In the genomic region with DNA sequence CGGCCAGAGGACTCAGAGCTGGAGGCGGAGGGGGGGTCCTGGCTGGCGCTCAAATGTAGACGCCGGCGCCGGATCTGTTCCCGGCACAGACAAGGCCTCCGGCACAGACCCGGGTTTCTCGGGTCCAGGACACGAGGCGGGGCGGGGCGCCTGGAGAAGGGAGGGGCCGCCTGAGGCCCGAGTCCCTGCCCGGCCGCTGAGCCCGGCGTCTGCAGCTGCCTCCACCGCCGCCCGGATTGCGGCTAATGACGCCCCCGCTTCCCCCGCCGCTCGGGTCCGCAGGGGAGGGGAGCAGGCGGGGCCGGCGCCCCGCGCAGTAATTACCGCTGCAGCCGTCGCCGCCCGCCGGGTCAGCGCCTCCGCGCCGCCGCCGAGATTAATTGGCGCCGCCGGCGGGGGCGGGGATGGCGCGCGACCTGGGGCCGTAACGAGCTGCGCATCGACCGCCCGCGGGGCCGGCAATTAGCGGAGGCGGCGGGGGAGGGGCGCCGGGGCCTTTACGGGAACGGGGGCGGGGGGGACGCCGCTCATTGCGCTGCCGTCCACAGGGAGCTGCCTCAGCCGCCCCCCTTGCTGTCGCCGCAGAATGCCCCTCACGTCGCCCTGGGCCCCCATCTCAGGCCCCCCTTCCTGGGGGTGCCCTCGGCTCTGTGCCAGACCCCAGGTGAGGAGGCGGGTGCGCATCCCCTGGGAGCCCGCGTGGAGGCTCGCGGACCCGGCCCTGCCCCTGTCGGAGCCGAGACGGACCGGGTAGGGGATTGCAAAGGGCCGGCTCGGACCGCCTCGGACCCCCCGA, we compare ENCODE assay signal across 9 cellular contexts. TPM values are rescaled to one million over a fixed set of nuclear protein-coding genes. Genes with fewer than 3 reads are reported as not detected.
DNase-seq lines count a peak whose midpoint lies in the region; ATAC-seq, FAIRE-seq and TF ChIP-seq lines count a peak whose summit lies in the region.
"Had no signal": no experiment of that assay in that cellular context is flagged by ENCODE, and none has a peak within 500 bp of the region (broad histone marks: within the 10 kb centered on the region; RNA-seq: fewer than 3 reads in every experiment).

No MANE protein-coding gene starts in this region.

- H3K4me3 Mint-ChIP-seq in activated CD8-positive, alpha-beta T cell treated with anti-CD3 and anti-CD28 coated beads for 36 hours: peak overlapping the region; percentile 57
- no peak overlapping the region for H3K4me3 Mint-ChIP-seq in endothelial cell (ENCODE audit: unreplicated experiment)

- no peak for TF ChIP-seq EP300 in gastroesophageal sphincter (IDR thresholded peaks at IDR 0.05)

- TF ChIP-seq CTCF in activated CD8-positive, alpha-beta T cell treated with anti-CD3 and anti-CD28 coated beads for 36 hours (IDR thresholded peaks at IDR 0.05): no peak
- TF ChIP-seq CTCF in gastroesophageal sphincter (IDR thresholded peaks at IDR 0.05) (no peak), pancreas (IDR thresholded peaks at IDR 0.05) (no peak), endothelial cell (IDR thresholded peaks at IDR 0.05; ENCODE audit: unreplicated experiment) (no peak)

- CTCF ChIA-PET in activated CD8-positive, alpha-beta T cell treated with anti-CD3 and anti-CD28 coated beads for 36 hours (lab: Charles Lee): interaction anchor here (0.9 to 1.8 kb wide), 3 partner anchors 13 to 42 kb away, joined by 3 to 7 read pairs (median 5); no protein-coding TSS in a partner anchor

- intact Hi-C loops in activated CD8-positive, alpha-beta T cell treated with anti-CD3 and anti-CD28 coated beads for 36 hours (cut with micrococcal nuclease): no loop called here
- intact Hi-C loops in pancreas (cut with DNase I): no loop called here

- H3K4me1 ChIP-seq in gastroesophageal sphincter: peaks cover 0 to 66% (median 45%) of the 10 kb centered on the region in 3 donors
- peaks cover 8 to 19% (median 18%) of the 10 kb centered on the region in 3 donors for H3K4me1 ChIP-seq in pancreas

- no peak for FAIRE-seq in pancreas (lab: Jason Lieb, UNC)
- FAIRE-seq: G401.6 had no signal

- H3K4me1 Mint-ChIP-seq in activated CD8-positive, alpha-beta T cell treated with anti-CD3 and anti-CD28 coated beads for 36 hours (ENCODE audit: low read depth): peaks cover 4% of the 10 kb centered on the region
- H3K4me1 Mint-ChIP-seq in endothelial cell (ENCODE audit: unreplicated experiment): no peaks in the 10 kb centered on the region

- H3K4me3 ChIP-seq in gastroesophageal sphincter (peak overlapping the region; percentile 1 to 47), pancreas (peak overlapping the region in 3 of 4 donors; percentile 15 to 41 (median 25))

- peak; percentile 79 for DNase-seq in NCI-H345 (lab: John Stamatoyannopoulos, UW)
- DNase-seq in NCI-H345 treated with DMSO at 0.1 percent for 48 hours (lab: John Stamatoyannopoulos, UW; ENCODE audit: unreplicated experiment): no peak
- DNase-seq in NCI-H187 (lab: John Stamatoyannopoulos, UW): peak; percentile 44 to 84
- DNase-seq in activated CD8-positive, alpha-beta T cell treated with anti-CD3 and anti-CD28 coated beads for 36 hours: peak; percentile 50
- peak in 5 of 6 donors; percentile 46 to 82 (median 57) for DNase-seq in pancreas
- no peak for DNase-seq in endothelial cell (ENCODE audit: low spot score)

- H3K27me3 ChIP-seq in gastroesophageal sphincter (peaks cover 71% of the 10 kb centered on the region), pancreas (peaks cover 0 to 11% (median 5%) of the 10 kb centered on the region in 4 donors)

- POLR2A ChIA-PET in activated CD8-positive, alpha-beta T cell treated with anti-CD3 and anti-CD28 coated beads for 36 hours (lab: Charles Lee): interaction anchor here (0.8 to 3.3 kb wide), 4 partner anchors 12 to 17 kb away, joined by 3 to 17 read pairs (median 4); no protein-coding TSS in a partner anchor

- H3K36me3 ChIP-seq in gastroesophageal sphincter (peaks cover 0 to 26% of the 10 kb centered on the region in 2 donors), pancreas (peaks cover 0 to 16% (median 0%) of the 10 kb centered on the region in 3 donors)

- ATAC-seq in activated CD8-positive, alpha-beta T cell treated with anti-CD3 and anti-CD28 coated beads for 36 hours: peak; percentile 29
- ATAC-seq in gastroesophageal sphincter (peak; percentile 62), pancreas (peak; percentile 22 to 50 (median 47)), HG03175 (IDR thresholded peaks at IDR 0.05; ENCODE audit: unreplicated experiment) (no peak)

- H3K36me3 Mint-ChIP-seq in activated CD8-positive, alpha-beta T cell treated with anti-CD3 and anti-CD28 coated beads for 36 hours (ENCODE audit: low read depth): peaks cover 12% of the 10 kb centered on the region
- H3K36me3 Mint-ChIP-seq in endothelial cell (ENCODE audit: low read depth, unreplicated experiment): peaks cover 9% of the 10 kb centered on the region

- H3K27me3 Mint-ChIP-seq in activated CD8-positive, alpha-beta T cell treated with anti-CD3 and anti-CD28 coated beads for 36 hours: peaks cover 22% of the 10 kb centered on the region
- peaks cover 12% of the 10 kb centered on the region for H3K27me3 Mint-ChIP-seq in endothelial cell (ENCODE audit: unreplicated experiment)

- no peaks in the 10 kb centered on the region for H3K9me3 ChIP-seq in gastroesophageal sphincter
- H3K9me3 ChIP-seq in pancreas: no peaks in the 10 kb centered on the region

- H3K27ac ChIP-seq in gastroesophageal sphincter (peak overlapping the region in 3 of 4 donors; percentile 67 to 79 (median 78)), pancreas (peak overlapping the region in 1 of 4 donors; percentile 22)

- 0% methylated on average over 1 to 6 of the region's 98 CpGs for WGBS in gastroesophageal sphincter (ENCODE audit: low coverage in 1 of 2), 2 donors
- WGBS in pancreas, 2 donors: 0 to 1% methylated on average over 45 to 98 of the region's 98 CpGs

- no peaks in the 10 kb centered on the region for H3K9me3 Mint-ChIP-seq in activated CD8-positive, alpha-beta T cell treated with anti-CD3 and anti-CD28 coated beads for 36 hours
- no peaks in the 10 kb centered on the region for H3K9me3 Mint-ChIP-seq in endothelial cell (ENCODE audit: unreplicated experiment)

- TF ChIP-seq POLR2A in gastroesophageal sphincter (IDR thresholded peaks at IDR 0.05): no peak

- no peak overlapping the region for H3K27ac Mint-ChIP-seq in activated CD8-positive, alpha-beta T cell treated with anti-CD3 and anti-CD28 coated beads for 36 hours
- no peak overlapping the region for H3K27ac Mint-ChIP-seq in endothelial cell (ENCODE audit: unreplicated experiment)

RNA-seq across cellular contexts. Expression of a gene that starts 17.3 kb away (rescaled TPM):
- total RNA-seq in activated CD8-positive, alpha-beta T cell treated with anti-CD3 and anti-CD28 coated beads for 36 hours: 100 to 1,000 TPM; 138 to 139 TPM
- total RNA-seq in gastroesophageal sphincter (10 to 100 TPM; 36.3 to 54.1 (median 45.2) TPM), pancreas (10 to 100 TPM; 23.3 to 43.9 (median 30.7) TPM), endothelial cell (ENCODE audit: unreplicated experiment) (56.5 TPM)
- 10 to 100 TPM; 79.3 to 86.5 TPM for polyA plus RNA-seq in pancreas

RNA-seq across cellular contexts. Expression of a gene that starts 18.1 kb away (rescaled TPM):
- total RNA-seq in activated CD8-positive, alpha-beta T cell treated with anti-CD3 and anti-CD28 coated beads for 36 hours: not detected
- total RNA-seq in gastroesophageal sphincter: 10 to 100 TPM; 14.2 to 21.2 (median 17.4) TPM
- total RNA-seq in pancreas: 1 to 10 TPM in 5 of 6 donors, under 1 TPM in 1; 0.19 to 8.2 (median 2.0) TPM
- 10 to 100 TPM in 1 of 2 donors, 1 to 10 TPM in 1; 7.6 to 23.7 TPM for polyA plus RNA-seq in pancreas
- total RNA-seq in endothelial cell (ENCODE audit: unreplicated experiment): not detected

RNA-seq across cellular contexts. Expression of a gene that starts 18.6 kb away (rescaled TPM):
- total RNA-seq in activated CD8-positive, alpha-beta T cell treated with anti-CD3 and anti-CD28 coated beads for 36 hours: 10 to 100 TPM; 27.8 to 31.2 TPM
- total RNA-seq in gastroesophageal sphincter (10 to 100 TPM in 2 of 4 donors, 1 to 10 TPM in 2; 3.6 to 12.0 (median 10.1) TPM), pancreas (10 to 100 TPM in 1 of 6 donors, 1 to 10 TPM in 5; 3.1 to 12.0 (median 5.9) TPM), endothelial cell (ENCODE audit: unreplicated experiment) (18.7 TPM)
- polyA plus RNA-seq in pancreas: 10 to 100 TPM; 22.7 to 24.1 TPM

RNA-seq across cellular contexts. Expression of a gene that starts 24.5 kb away (rescaled TPM):
- total RNA-seq in activated CD8-positive, alpha-beta T cell treated with anti-CD3 and anti-CD28 coated beads for 36 hours: 1 to 10 TPM; 1.0 to 1.3 TPM
- total RNA-seq in gastroesophageal sphincter (1 to 10 TPM in 1 of 4 donors, under 1 TPM in 1, not detected in 2; 0.62 to 2.3 TPM), pancreas (1 to 10 TPM in 2 of 6 donors, under 1 TPM in 4; 0.16 to 1.5 (median 0.40) TPM), endothelial cell (ENCODE audit: unreplicated experiment) (not detected)
- polyA plus RNA-seq in pancreas: 1 to 10 TPM in 1 of 2 donors, under 1 TPM in 1; 0.52 to 2.8 TPM

RNA-seq across cellular contexts. Expression of a gene that starts 40.1 kb away (rescaled TPM):
- not detected for total RNA-seq in activated CD8-positive, alpha-beta T cell treated with anti-CD3 and anti-CD28 coated beads for 36 hours
- total RNA-seq in gastroesophageal sphincter (1 to 10 TPM in 2 of 4 donors, under 1 TPM in 1, not detected in 1; 0.39 to 1.9 (median 1.4) TPM), pancreas (under 1 TPM in 2 of 6 donors, not detected in 4; 0.04 to 0.32 TPM), endothelial cell (ENCODE audit: unreplicated experiment) (not detected)
- polyA plus RNA-seq in pancreas: under 1 TPM; 0.15 to 0.35 TPM

Comparison
In these comparisons a context has a peak if more than half of its experiments do, and no peak if none do; other contexts are left out.
1. DNase-seq: peak in NCI-H345 (single experiment), NCI-H187 (2 of 2), activated CD8-positive, alpha-beta T cell treated with anti-CD3 and anti-CD28 coated beads for 36 hours (single experiment) and pancreas (5 of 6); none in NCI-H345 treated with DMSO at 0.1 percent for 48 hours (single experiment) and endothelial cell (single experiment).